10 cellular contexts compared by ENCODE assay signal in genomic region chr4:119498520-119498919, GRCh38.
DNase-seq lines count a peak whose midpoint lies in the region; ATAC-seq and TF ChIP-seq lines count a peak whose summit lies in the region.
"Had no signal": no experiment of that assay in that cellular context is flagged by ENCODE, and none has a peak within 500 bp of the region (broad histone marks: within the 10 kb centered on the region; RNA-seq: fewer than 3 reads in every experiment).

No MANE protein-coding gene starts in this region.

- ATAC-seq in activated naive CD8-positive, alpha-beta T cell treated with anti-CD3 and anti-CD28 coated beads, Interleukin-2, amount 50 U/mL, for 24 hours: no peak

- no peaks in the 10 kb centered on the region for H3K9me3 Mint-ChIP-seq in activated naive CD8-positive, alpha-beta T cell (ENCODE audit: low read depth)
- no peaks in the 10 kb centered on the region for H3K9me3 Mint-ChIP-seq in activated naive CD8-positive, alpha-beta T cell treated with anti-CD3 and anti-CD28 coated beads, Interleukin-2, amount 50 U/mL, for 24 hours
- no peaks in the 10 kb centered on the region for H3K9me3 Mint-ChIP-seq in endothelial cell (ENCODE audit: unreplicated experiment)

- H3K27ac Mint-ChIP-seq in activated naive CD8-positive, alpha-beta T cell: peak overlapping the region; percentile 38
- H3K27ac Mint-ChIP-seq in activated naive CD8-positive, alpha-beta T cell treated with anti-CD3 and anti-CD28 coated beads, Interleukin-2, amount 50 U/mL, for 24 hours: no peak overlapping the region
- peak overlapping the region; percentile 85 for H3K27ac Mint-ChIP-seq in endothelial cell (ENCODE audit: unreplicated experiment)

- TF ChIP-seq POLR2A in uterus (IDR thresholded peaks at IDR 0.05): no peak

- no peaks in the 10 kb centered on the region for H3K4me1 Mint-ChIP-seq in activated naive CD8-positive, alpha-beta T cell (ENCODE audit: low read depth)
- no peaks in the 10 kb centered on the region for H3K4me1 Mint-ChIP-seq in activated naive CD8-positive, alpha-beta T cell treated with anti-CD3 and anti-CD28 coated beads, Interleukin-2, amount 50 U/mL, for 24 hours
- H3K4me1 Mint-ChIP-seq in endothelial cell (ENCODE audit: unreplicated experiment): no peaks in the 10 kb centered on the region

- TF ChIP-seq CTCF in endothelial cell (IDR thresholded peaks at IDR 0.05; ENCODE audit: unreplicated experiment) (no peak), uterus (IDR thresholded peaks at IDR 0.05) (no peak)

- H3K36me3 ChIP-seq in muscle layer of duodenum (ENCODE audit: control insufficient read depth in 1 of 2, insufficient read depth in 2 of 2, low read length in 2 of 2) (peaks cover 53 to 65% of the 10 kb centered on the region in 2 donors), uterus (no peaks in the 10 kb centered on the region), HAP-1 (replicated peaks) (peaks cover 49% of the 10 kb centered on the region)

- in situ Hi-C loops in HAP-1 (cut with MboI; ENCODE audit: low sequenced_read_pairs): loop anchor here (25.0 kb wide), 2 partner anchors 186 to 511 kb away; partner anchors contain the start of gene FABP2

- H3K27me3 Mint-ChIP-seq in activated naive CD8-positive, alpha-beta T cell: no peaks in the 10 kb centered on the region
- no peaks in the 10 kb centered on the region for H3K27me3 Mint-ChIP-seq in activated naive CD8-positive, alpha-beta T cell treated with anti-CD3 and anti-CD28 coated beads, Interleukin-2, amount 50 U/mL, for 24 hours
- no peaks in the 10 kb centered on the region for H3K27me3 Mint-ChIP-seq in endothelial cell (ENCODE audit: unreplicated experiment)

- H3K4me3 ChIP-seq in muscle layer of duodenum (ENCODE audit: low read depth in 1 of 2, low read length in 2 of 2): no peak overlapping the region
- H3K4me3 ChIP-seq in uterus: no peak overlapping the region
- H3K4me3 ChIP-seq in HAP-1: no peak overlapping the region
- H3K4me3 ChIP-seq: colonic mucosa had no signal

- H3K4me1 ChIP-seq in muscle layer of duodenum (ENCODE audit: control insufficient read depth in 1 of 2, insufficient read depth in 2 of 2, low read length in 2 of 2) (peaks cover 0 to 11% of the 10 kb centered on the region in 2 donors), uterus (no peaks in the 10 kb centered on the region), HAP-1 (peaks cover 7% of the 10 kb centered on the region; the same call in 1 of the 2 replicates)
- H3K4me1 ChIP-seq: colonic mucosa had no signal

- H3K4me3 Mint-ChIP-seq in activated naive CD8-positive, alpha-beta T cell: no peak overlapping the region
- no peak overlapping the region for H3K4me3 Mint-ChIP-seq in activated naive CD8-positive, alpha-beta T cell treated with anti-CD3 and anti-CD28 coated beads, Interleukin-2, amount 50 U/mL, for 24 hours
- H3K4me3 Mint-ChIP-seq in endothelial cell (ENCODE audit: unreplicated experiment): no peak overlapping the region

- intact Hi-C loops in uterus (cut with DNase I; ENCODE audit: low total_unique reads): no loop called here

- H3K27ac ChIP-seq in muscle layer of duodenum (ENCODE audit: low read length) (peak overlapping the region; percentile 56), uterus (peak overlapping the region in 1 of 2 donors; percentile 63)
- H3K27ac ChIP-seq: colonic mucosa had no signal

- H3K27me3 ChIP-seq in muscle layer of duodenum (ENCODE audit: low read depth, low read length): no peaks in the 10 kb centered on the region
- no peaks in the 10 kb centered on the region for H3K27me3 ChIP-seq in uterus
- no peaks in the 10 kb centered on the region for H3K27me3 ChIP-seq in HAP-1 (ENCODE audit: low read depth)
- H3K27me3 ChIP-seq: colonic mucosa had no signal

- no peak for DNase-seq in activated naive CD8-positive, alpha-beta T cell treated with anti-CD3 and anti-CD28 coated beads, Interleukin-2, amount 50 U/mL, for 24 hours
- DNase-seq in endothelial cell (ENCODE audit: low spot score) (no peak), uterus (peak; percentile 16 to 35), HAP-1 (ENCODE audit: low spot score in 2 of 2) (no peak), Kasumi-1 (lab: John Stamatoyannopoulos, UW) (no peak)
- DNase-seq in activated T-cell treated with anti-CD3 and anti-CD28 coated beads, Interleukin-2, amount 50 U/mL, for 1 hour: no peak
- DNase-seq: colonic mucosa, NCI-H446 treated with DMSO at 0.1 percent for 48 hours had no signal

- H3K9me3 ChIP-seq in muscle layer of duodenum (ENCODE audit: control insufficient read depth in 1 of 2, low read length in 2 of 2) (no peaks in the 10 kb centered on the region), uterus (no peaks in the 10 kb centered on the region), HAP-1 (no peaks in the 10 kb centered on the region)
- H3K9me3 ChIP-seq: colonic mucosa had no signal

- peaks cover 14% of the 10 kb centered on the region for H3K36me3 Mint-ChIP-seq in activated naive CD8-positive, alpha-beta T cell
- peaks cover 27% of the 10 kb centered on the region for H3K36me3 Mint-ChIP-seq in activated naive CD8-positive, alpha-beta T cell treated with anti-CD3 and anti-CD28 coated beads, Interleukin-2, amount 50 U/mL, for 24 hours (ENCODE audit: low read depth)
- H3K36me3 Mint-ChIP-seq in endothelial cell (ENCODE audit: low read depth, unreplicated experiment): no peaks in the 10 kb centered on the region

Comparison
In these comparisons a context has a peak if more than half of its experiments do, and no peak if none do; other contexts are left out.
1. DNase-seq: peak in uterus (2 of 2); none in activated naive CD8-positive, alpha-beta T cell treated with anti-CD3 and anti-CD28 coated beads, Interleukin-2, amount 50 U/mL, for 24 hours (single experiment), endothelial cell (single experiment), HAP-1 (0 of 2), Kasumi-1 (0 of 2) and activated T-cell treated with anti-CD3 and anti-CD28 coated beads, Interleukin-2, amount 50 U/mL, for 1 hour (single experiment).